ENCODE assay signal across 21 cellular contexts in the genomic region with DNA sequence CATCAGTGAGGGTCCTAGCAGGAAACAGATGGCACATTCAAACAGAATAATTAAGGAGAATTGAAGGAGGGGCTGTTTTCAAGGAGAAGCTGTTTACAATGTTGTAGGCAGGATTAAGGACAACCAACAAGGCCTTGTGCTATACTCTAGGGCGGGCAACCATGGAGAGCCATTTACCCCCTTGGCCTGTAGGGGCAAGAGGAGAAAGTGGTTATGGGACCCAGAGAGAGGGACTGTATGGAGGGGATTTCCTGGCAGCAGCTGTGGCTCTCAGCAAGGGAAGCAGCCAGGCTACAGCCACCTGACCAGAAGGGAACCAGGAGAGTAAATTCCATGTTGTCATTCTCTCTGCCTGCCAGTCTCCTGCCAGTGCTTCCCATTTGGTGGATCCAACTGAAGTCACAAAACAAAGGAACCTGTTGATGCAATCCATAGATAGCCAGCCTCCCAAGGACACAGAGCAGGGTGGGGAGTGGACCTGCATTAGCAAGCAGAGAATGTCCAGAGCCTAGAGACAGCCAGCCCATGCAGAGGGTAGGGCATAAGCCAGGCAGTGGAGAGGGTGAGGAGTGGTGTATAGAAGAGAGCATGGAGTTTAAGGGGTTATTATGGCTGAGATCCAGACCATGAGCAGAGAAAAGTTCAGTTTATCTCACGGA. TPM values are rescaled to one million over a fixed set of nuclear protein-coding genes. Genes with fewer than 3 reads are reported as not detected.
A peak's percentile ranks its signal among the peaks of the same experiment; 100 is the strongest.
DNase-seq lines count a peak whose midpoint lies in the region; ATAC-seq, FAIRE-seq and TF ChIP-seq lines count a peak whose summit lies in the region.
"Had no signal": no experiment of that assay in that cellular context is flagged by ENCODE, and none has a peak within 500 bp of the region (broad histone marks: within the 10 kb centered on the region; RNA-seq: fewer than 3 reads in every experiment).

No MANE protein-coding gene starts in this region.

- H3K4me3 ChIP-seq in bronchial epithelial cell (ENCODE audit: low read depth, low read length) (no peak overlapping the region), osteoblast (ENCODE audit: insufficient read depth, low read length) (no peak overlapping the region)
- H3K4me3 ChIP-seq: breast epithelium had no signal

- H3K4me1 ChIP-seq in osteoblast (ENCODE audit: insufficient read depth, low read length), result peaks cover 18% of the 10 kb centered on the region
- H3K4me1 ChIP-seq: breast epithelium had no signal

- ATAC-seq in GM18868 (IDR thresholded peaks at IDR 0.05; ENCODE audit: unreplicated experiment), result no peak
- ATAC-seq in GM21526 (IDR thresholded peaks at IDR 0.05; ENCODE audit: low FRiP score, unreplicated experiment), result no peak
- ATAC-seq: activated CD4-positive, CD25-positive, alpha-beta regulatory T cell treated with anti-CD3 and anti-CD28 coated beads, Interleukin-2, amount 50 U/mL, for 24 hours; activated CD8-positive, alpha-beta T cell treated with anti-CD3 and anti-CD28 coated beads for 36 hours; left ventricle myocardium superior; natural killer cell treated with Interleukin-12 subunit alpha and Interleukin-12 subunit beta and Interleukin-15 and Interleukin-18, amount 100 ng/mL, for 72 hours had no signal

- H2AFZ ChIP-seq in osteoblast (ENCODE audit: low read length), result no peak overlapping the region

- H3K27me3 ChIP-seq in bronchial epithelial cell (ENCODE audit: control insufficient read depth, insufficient read depth, low read length), result no peaks in the 10 kb centered on the region
- H3K27me3 ChIP-seq in osteoblast (ENCODE audit: insufficient read depth, low read length), result no peaks in the 10 kb centered on the region
- H3K27me3 ChIP-seq: breast epithelium had no signal

- FAIRE-seq in bronchial epithelial cell (lab: Jason Lieb, UNC), result peak; percentile 83

- H3K27ac ChIP-seq in osteoblast (ENCODE audit: low read depth, low read length), result peak overlapping the region; percentile 67
- H3K27ac ChIP-seq: breast epithelium had no signal

- no peak for TF ChIP-seq CTCF in bronchial epithelial cell (IDR thresholded peaks at IDR 0.05; ENCODE audit: insufficient read depth, low read length, severe bottlenecking)
- TF ChIP-seq CTCF in osteoblast (IDR thresholded peaks at IDR 0.05; ENCODE audit: extremely low read depth, low read depth, low read length), result no peak

- DNase-seq in Daoy (ENCODE audit: low read depth) (peak; percentile 42), NAMALWA (ENCODE audit: low spot score) (peak; percentile 1), bronchial epithelial cell (ENCODE audit: low read depth) (no peak), osteoblast (ENCODE audit: insufficient read length, low spot score, missing footprints) (no peak)
- no peak for DNase-seq in NK-92 treated with Interleukin-12 subunit alpha and Interleukin-12 subunit beta, amount 100 ng/mL, for 24 hours (lab: John Stamatoyannopoulos, UW)
- DNase-seq: activated CD8-positive, alpha-beta T cell treated with anti-CD3 and anti-CD28 coated beads for 36 hours; activated gamma-delta T cell treated with Interleukin-2 at 50 U/mL for 16 hours; activated T-cell treated with anti-CD3 and anti-CD28 coated beads, Interleukin-2, amount 50 U/mL, for 1 hour; cortex of kidney; GDM1; glutamatergic neuron; left ventricle myocardium superior; NCI-H1105; NCI-H2029; NCI-H446; posterior cingulate gyrus had no signal

- H3K4me2 ChIP-seq in osteoblast (ENCODE audit: insufficient read depth, low read length), result no peak overlapping the region

- H3K36me3 ChIP-seq in bronchial epithelial cell (ENCODE audit: control insufficient read depth, insufficient read depth, low read length), result no peaks in the 10 kb centered on the region
- H3K36me3 ChIP-seq in osteoblast (ENCODE audit: insufficient read depth, low read length), result peaks cover 5% of the 10 kb centered on the region
- H3K36me3 ChIP-seq: breast epithelium had no signal

- H3K79me2 ChIP-seq in osteoblast (ENCODE audit: insufficient read depth, low read length), result no peaks in the 10 kb centered on the region

- H4K20me1 ChIP-seq in osteoblast (ENCODE audit: insufficient read depth, low read length), result no peaks in the 10 kb centered on the region

- no peaks in the 10 kb centered on the region for H3K9me3 ChIP-seq in osteoblast (ENCODE audit: low read depth, low read length)
- H3K9me3 ChIP-seq: breast epithelium had no signal

RNA-seq across cellular contexts. Expression of gene PAPPA, which starts 38.3 kb away (rescaled TPM):
- 8.3 and 9.9 TPM in 2 replicates for total RNA-seq in Daoy (2014; rRNA removed; shearing (Covaris generic))
- total RNA-seq in bronchial epithelial cell (0.13 and 1.3 TPM in 2 replicates), osteoblast (56.5 and 86.9 TPM in 2 replicates)
- total RNA-seq: activated CD8-positive, alpha-beta T cell treated with anti-CD3 and anti-CD28 coated beads for 36 hours; natural killer cell treated with Interleukin-12 subunit alpha and Interleukin-12 subunit beta and Interleukin-15 and Interleukin-18, amount 100 ng/mL, for 72 hours had no signal

Comparison
In these comparisons a context has a peak if more than half of its experiments do, and no peak if none do; other contexts are left out.
1. DNase-seq: peak in Daoy (single experiment) and NAMALWA (single experiment); none in bronchial epithelial cell (single experiment), osteoblast (single experiment) and NK-92 treated with Interleukin-12 subunit alpha and Interleukin-12 subunit beta, amount 100 ng/mL, for 24 hours (single experiment).